Comparison of ENCODE assay signal across 9 cellular contexts in genomic region chr7:7157887-7158271, GRCh38. TPM values are rescaled to one million over a fixed set of nuclear protein-coding genes. Genes with fewer than 3 reads are reported as not detected.
DNase-seq lines count a peak whose midpoint lies in the region; ATAC-seq and TF ChIP-seq lines count a peak whose summit lies in the region.
"Had no signal": no experiment of that assay in that cellular context is flagged by ENCODE, and none has a peak within 500 bp of the region (broad histone marks: within the 10 kb centered on the region; RNA-seq: fewer than 3 reads in every experiment).

No MANE protein-coding gene starts in this region.

- peaks cover 45% of the 10 kb centered on the region for H3K36me3 Mint-ChIP-seq in activated naive CD4-positive, alpha-beta T cell treated with anti-CD3 and anti-CD28 coated beads, Interleukin-2, amount 10 ng/mL, durations not matched to agents 7 days and 5 days

- H4K20me1 ChIP-seq in OCI-LY7 (ENCODE audit: insufficient read depth, low read length) = no peaks in the 10 kb centered on the region

- intact Hi-C loops in OCI-LY7 (cut with micrococcal nuclease; ENCODE audit: unreplicated experiment) = no loop called here

- H2AFZ ChIP-seq in OCI-LY7 (ENCODE audit: low read length) = no peak overlapping the region

- no peaks in the 10 kb centered on the region for H3K36me3 ChIP-seq in OCI-LY7 (ENCODE audit: insufficient read depth, low read length)
- H3K36me3 ChIP-seq in suprapubic skin = no peaks in the 10 kb centered on the region

- H3K27ac ChIP-seq in OCI-LY7 (ENCODE audit: low read depth, low read length, poor library complexity, severe bottlenecking) = no peak overlapping the region
- no peak overlapping the region for H3K27ac ChIP-seq in suprapubic skin

- CTCF ChIA-PET in activated naive CD4-positive, alpha-beta T cell treated with anti-CD3 and anti-CD28 coated beads, Interleukin-2, amount 10 ng/mL, durations not matched to agents 7 days and 5 days (lab: Charles Lee) = interaction anchor here (1.3 to 2.1 kb wide), 2 partner anchors 23 to 54 kb away, joined by 3 to 12 read pairs; partner anchors contain the start of gene C1GALT1
- CTCF ChIA-PET in OCI-LY7 (lab: Charles Lee; ENCODE audit: unreplicated experiment) = no interaction called here

- DNase-seq in activated naive CD4-positive, alpha-beta T cell treated with anti-CD3 and anti-CD28 coated beads, Interleukin-2, amount 10 ng/mL, durations not matched to agents 7 days and 5 days = no peak
- no peak for DNase-seq in activated naive CD4-positive, alpha-beta T cell treated with anti-CD3 and anti-CD28 coated beads, Interleukin-2, amount 50 U/mL, for 16 hours
- no peak for DNase-seq in OCI-LY7 (ENCODE audit: low spot score)
- peak; percentile 52 for DNase-seq in epithelial cell of proximal tubule (ENCODE audit: low read depth)
- DNase-seq in suprapubic skin (ENCODE audit: low spot score in 2 of 2) = no peak
- DNase-seq in NCI-H2227 treated with DMSO at 0.1 percent for 48 hours (lab: John Stamatoyannopoulos, UW) = no peak
- no peak for DNase-seq in NCI-H2227 (lab: John Stamatoyannopoulos, UW; ENCODE audit: unreplicated experiment)
- DNase-seq: Caco-2 had no signal

- H3K4me1 Mint-ChIP-seq in activated naive CD4-positive, alpha-beta T cell treated with anti-CD3 and anti-CD28 coated beads, Interleukin-2, amount 10 ng/mL, durations not matched to agents 7 days and 5 days = peaks cover 53% of the 10 kb centered on the region

- TF ChIP-seq POLR2A in suprapubic skin (IDR thresholded peaks at IDR 0.05) = no peak

- H3K27me3 ChIP-seq in suprapubic skin = no peaks in the 10 kb centered on the region

- no peaks in the 10 kb centered on the region for H3K79me2 ChIP-seq in OCI-LY7 (ENCODE audit: insufficient read depth, low read depth, low read length)

- no peak for TF ChIP-seq EP300 in suprapubic skin (IDR thresholded peaks at IDR 0.05)

- H3K27me3 Mint-ChIP-seq in activated naive CD4-positive, alpha-beta T cell treated with anti-CD3 and anti-CD28 coated beads, Interleukin-2, amount 10 ng/mL, durations not matched to agents 7 days and 5 days = no peaks in the 10 kb centered on the region

- H3K27ac Mint-ChIP-seq in activated naive CD4-positive, alpha-beta T cell treated with anti-CD3 and anti-CD28 coated beads, Interleukin-2, amount 10 ng/mL, durations not matched to agents 7 days and 5 days = peak overlapping the region; percentile 96

- BruUV-seq in OCI-LY7 (replicated peaks; lab: Mats Ljungman, UMichigan) = no TSS peak

- no peaks in the 10 kb centered on the region for H3K9me2 ChIP-seq in OCI-LY7 (ENCODE audit: insufficient read depth, low read length)

- H3K4me3 ChIP-seq in OCI-LY7 (ENCODE audit: low read depth, low read length, poor library complexity, severe bottlenecking) (no peak overlapping the region), epithelial cell of proximal tubule (ENCODE audit: low read depth, low read length) (no peak overlapping the region), suprapubic skin (peak overlapping the region; percentile 7)

- H3K4me1 ChIP-seq in OCI-LY7 (ENCODE audit: insufficient read depth, low read length, poor library complexity, severe bottlenecking) (peaks cover 18% of the 10 kb centered on the region), suprapubic skin (no peaks in the 10 kb centered on the region)

- ATAC-seq in GM21619 (IDR thresholded peaks at IDR 0.05; ENCODE audit: unreplicated experiment) = no peak

- H3K9me3 ChIP-seq in OCI-LY7 (ENCODE audit: low read length) = no peaks in the 10 kb centered on the region
- no peaks in the 10 kb centered on the region for H3K9me3 ChIP-seq in suprapubic skin

- H3K4me2 ChIP-seq in OCI-LY7 (ENCODE audit: low read length) = peak overlapping the region; percentile 10; the same call in 1 of the 2 replicates

- TF ChIP-seq CTCF in OCI-LY7 (conservative IDR thresholded peaks at IDR 0.05; ENCODE audit: low read length) (no peak), epithelial cell of proximal tubule (conservative IDR thresholded peaks at IDR 0.05; ENCODE audit: low read depth, low read length) (no peak), suprapubic skin (IDR thresholded peaks at IDR 0.05) (no peak)

- POLR2A ChIA-PET in OCI-LY7 (lab: Charles Lee) = interaction anchor here (1.0 kb wide), 1 partner anchor 33 kb away, joined by 3 read pairs; no protein-coding TSS in a partner anchor

- peaks cover 28% of the 10 kb centered on the region for H3K9me3 Mint-ChIP-seq in activated naive CD4-positive, alpha-beta T cell treated with anti-CD3 and anti-CD28 coated beads, Interleukin-2, amount 10 ng/mL, durations not matched to agents 7 days and 5 days

- H3K4me3 Mint-ChIP-seq in activated naive CD4-positive, alpha-beta T cell treated with anti-CD3 and anti-CD28 coated beads, Interleukin-2, amount 10 ng/mL, durations not matched to agents 7 days and 5 days = peak overlapping the region; percentile 75

RNA-seq across cellular contexts. Expression of gene C1GALT1, which starts 24.5 kb away (rescaled TPM):
- 18.9 and 28.9 TPM in 2 replicates for total RNA-seq in OCI-LY7 (2014; rRNA removed; shearing (Covaris generic))
- total RNA-seq in OCI-LY7 (2022) = 30.0 and 31.6 TPM in 2 replicates
- 34.9 and 39.4 TPM in 2 replicates for total RNA-seq in epithelial cell of proximal tubule
- 10 to 100 TPM; 13.3 to 65.0 (median 30.3) TPM for total RNA-seq in suprapubic skin
